ENCODE assay signal across 34 cellular contexts in the genomic region with DNA sequence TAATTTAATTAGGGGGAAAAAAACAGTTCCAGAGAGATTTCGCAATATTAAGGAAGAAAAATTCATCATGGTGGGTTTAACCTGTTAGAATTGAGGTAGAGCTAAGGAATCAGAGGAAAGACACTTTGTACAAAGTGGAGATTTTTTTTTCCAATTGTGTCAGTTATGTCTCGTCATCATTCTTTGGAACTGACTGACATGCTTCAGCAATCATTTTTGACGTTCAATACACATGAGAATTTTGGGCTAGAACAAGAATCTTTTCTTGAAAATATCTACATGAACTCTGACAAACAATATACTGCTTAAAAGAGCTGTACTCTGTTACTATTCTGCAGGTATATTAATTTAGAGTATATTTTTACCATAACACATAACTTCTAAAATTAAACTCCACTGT.
"Had no signal": no experiment of that assay in that cellular context is flagged by ENCODE, and none has a peak within 500 bp of the region (broad histone marks: within the 10 kb centered on the region; RNA-seq: fewer than 3 reads in every experiment).

No MANE protein-coding gene starts in this region.

- ATAC-seq: activated CD4-positive, alpha-beta T cell treated with anti-CD3 and anti-CD28 coated beads for 36 hours; activated CD4-positive, CD25-positive, alpha-beta regulatory T cell treated with anti-CD3 and anti-CD28 coated beads, Interleukin-2, amount 50 U/mL, for 24 hours; activated CD8-positive, alpha-beta memory T cell treated with anti-CD3 and anti-CD28 coated beads, Interleukin-2, amount 10 ng/mL, durations not matched to agents 7 days and 5 days; activated CD8-positive, alpha-beta T cell treated with anti-CD3 and anti-CD28 coated beads, Interleukin-2, amount 10 ng/mL, durations not matched to agents 7 days and 5 days; activated naive CD4-positive, alpha-beta T cell treated with anti-CD3 and anti-CD28 coated beads, Interleukin-2, amount 50 U/mL, for 72 hours; body of pancreas; WTC11 had no signal

- H3K27me3 ChIP-seq: adrenal gland, body of pancreas, brain microvascular endothelial cell, breast epithelium had no signal

- FAIRE-seq: astrocyte, colon, TTC549 had no signal

- H3K36me3 ChIP-seq: adrenal gland, brain microvascular endothelial cell, breast epithelium, WERI-Rb-1 had no signal

- H3K9me3 ChIP-seq: adrenal gland, body of pancreas, breast epithelium had no signal

- H3K27ac ChIP-seq: adrenal gland, body of pancreas, brain microvascular endothelial cell, breast epithelium, WERI-Rb-1 had no signal

- H3K4me1 ChIP-seq: adrenal gland, body of pancreas, breast epithelium had no signal

- H3K4me3 ChIP-seq: adrenal gland, body of pancreas, breast epithelium had no signal

- DNase-seq: activated CD4-positive, alpha-beta memory T cell treated with anti-CD3 and anti-CD28 coated beads, Interleukin-2, amount 10 ng/mL, durations not matched to agents 7 days and 5 days; activated CD4-positive, alpha-beta T cell treated with anti-CD3 and anti-CD28 coated beads for 1 hour; activated CD4-positive, alpha-beta T cell treated with anti-CD3 and anti-CD28 coated beads for 36 hours; activated CD4-positive, alpha-beta T cell treated with anti-CD3 and anti-CD28 coated beads for 48 hours; activated CD4-positive, alpha-beta T cell treated with anti-CD3 and anti-CD28 coated beads, Interleukin-2, amount 10 ng/mL, durations not matched to agents 7 days and 5 days; activated CD4-positive, alpha-beta T cell treated with anti-CD3 and anti-CD28 coated beads, Interleukin-2, amount 50 U/mL, for 48 hours; activated CD4-positive, CD25-positive, alpha-beta regulatory T cell; activated CD8-positive, alpha-beta memory T cell treated with anti-CD3 and anti-CD28 coated beads for 24 hours; activated CD8-positive, alpha-beta memory T cell treated with anti-CD3 and anti-CD28 coated beads, Interleukin-2, amount 10 ng/mL, durations not matched to agents 7 days and 5 days; activated CD8-positive, alpha-beta memory T cell treated with anti-CD3 and anti-CD28 coated beads, Interleukin-2, amount 50 U/mL, for 48 hours; activated CD8-positive, alpha-beta T cell treated with anti-CD3 and anti-CD28 coated beads, Interleukin-2, amount 10 ng/mL, durations not matched to agents 7 days and 5 days; activated effector memory CD4-positive, alpha-beta T cell treated with Interleukin-2 at 50 U/mL for 16 hours; activated gamma-delta T cell; activated naive CD4-positive, alpha-beta T cell treated with anti-CD3 and anti-CD28 coated beads for 36 hours; activated naive CD4-positive, alpha-beta T cell treated with anti-CD3 and anti-CD28 coated beads, Interleukin-2, amount 50 U/mL, for 16 hours; activated naive CD8-positive, alpha-beta T cell treated with anti-CD3 and anti-CD28 coated beads for 36 hours; activated T-cell treated with anti-CD3 and anti-CD28 coated beads, Interleukin-2, amount 50 U/mL, for 24 hours; activated T-cell treated with anti-CD3 and anti-CD28 coated beads, Interleukin-2, amount 50 U/mL, for 48 hours; adrenal gland; amniotic stem cell; aorta; body of pancreas; brain microvascular endothelial cell; central memory CD4-positive, alpha-beta T cell; T-helper 2 cell; T-helper 9 cell; WERI-Rb-1 had no signal
